ENCODE assay signal across 8 cellular contexts in genomic region chr4:83012631-83013419, GRCh38.
DNase-seq lines count a peak whose midpoint lies in the region; ATAC-seq and TF ChIP-seq lines count a peak whose summit lies in the region.

No MANE protein-coding gene starts in this region.

- peak overlapping the region; percentile 77 for H3K4me3 ChIP-seq in choroid plexus epithelial cell (ENCODE audit: low read depth, low read length)

- ATAC-seq in GM19043 (IDR thresholded peaks at IDR 0.05; ENCODE audit: low read depth, unreplicated experiment): peak; percentile 76
- ATAC-seq in HG03378 (IDR thresholded peaks at IDR 0.05; ENCODE audit: unreplicated experiment): peak; percentile 77

- DNase-seq in Ammon's horn (ENCODE audit: low spot score) (peak; percentile 98), NCI-H446 treated with DMSO at 0.1 percent for 48 hours (lab: John Stamatoyannopoulos, UW) (peak; percentile 95), choroid plexus epithelial cell (ENCODE audit: low read depth) (peak; percentile 99), kidney glomerular epithelial cell (lab: John Stamatoyannopoulos, UW) (peak; percentile 96)
- DNase-seq in activated CD4-positive, alpha-beta T cell treated with anti-CD3 and anti-CD28 coated beads for 1 hour: peak; percentile 96
- peak; percentile 90 to 91 for DNase-seq in stimulated activated CD4-positive, alpha-beta T cell treated with anti-CD3 and anti-CD28 coated beads, Interleukin-1b, Interleukin-23, amount 100 ng/mL, for 1 hour (ENCODE audit: low read depth in 2 of 2)

- TF ChIP-seq CTCF in choroid plexus epithelial cell (conservative IDR thresholded peaks at IDR 0.05; ENCODE audit: low read depth, low read length): peak; percentile 39

Comparison
In these comparisons a context has a peak if more than half of its experiments do, and no peak if none do; other contexts are left out.
1. Peak in every context shown above with its lines: DNase-seq, ATAC-seq and H3K4me3 ChIP-seq.